In genomic region chr20:61343934-61344333, GRCh38 we compare ENCODE assay signal across 21 cellular contexts.
DNase-seq lines count a peak whose midpoint lies in the region; ATAC-seq and TF ChIP-seq lines count a peak whose summit lies in the region.
"Had no signal": no experiment of that assay in that cellular context is flagged by ENCODE, and none has a peak within 500 bp of the region (broad histone marks: within the 10 kb centered on the region; RNA-seq: fewer than 3 reads in every experiment).

No MANE protein-coding gene starts in this region.

- POLR2A ChIA-PET in CD4-positive, alpha-beta T cell (lab: Charles Lee), result no interaction called here

- 64 to 77% (median 72%) methylated on average over 9 of the region's 9 CpGs for WGBS in heart left ventricle, 4 donors

- ATAC-seq in heart left ventricle, result no peak
- no peak for ATAC-seq in CD4-positive, alpha-beta T cell (ENCODE audit: poor library complexity)
- ATAC-seq in GM18909 (IDR thresholded peaks at IDR 0.05; ENCODE audit: poor library complexity, unreplicated experiment), result no peak
- no peak for ATAC-seq in HG02798 (IDR thresholded peaks at IDR 0.05; ENCODE audit: poor library complexity, unreplicated experiment)
- ATAC-seq: HCT116 had no signal

- no peaks in the 10 kb centered on the region for H3K9me3 ChIP-seq in heart left ventricle
- peaks cover 2% of the 10 kb centered on the region for H3K9me3 ChIP-seq in osteoblast (ENCODE audit: low read depth, low read length)
- H3K9me3 ChIP-seq in CD4-positive, alpha-beta T cell (ENCODE audit: control insufficient read depth, low read length), result no peaks in the 10 kb centered on the region

- peaks cover 12% of the 10 kb centered on the region for H3K27me3 Mint-ChIP-seq in chondrocyte (ENCODE audit: low read depth)
- H3K27me3 Mint-ChIP-seq in CD4-positive, alpha-beta T cell, result peaks cover 5% of the 10 kb centered on the region

- H4K20me1 ChIP-seq in osteoblast (ENCODE audit: insufficient read depth, low read length), result no peaks in the 10 kb centered on the region

- no peaks in the 10 kb centered on the region for H3K9me3 Mint-ChIP-seq in chondrocyte (ENCODE audit: low read depth)
- H3K9me3 Mint-ChIP-seq in CD4-positive, alpha-beta T cell, result peaks cover 2% of the 10 kb centered on the region

- H3K36me3 ChIP-seq in heart left ventricle (no peaks in the 10 kb centered on the region), osteoblast (ENCODE audit: insufficient read depth, low read length) (no peaks in the 10 kb centered on the region)
- H3K36me3 ChIP-seq: BE2C had no signal

- H3K4me2 ChIP-seq in osteoblast (ENCODE audit: insufficient read depth, low read length), result no peak overlapping the region

- H3K27ac ChIP-seq in heart left ventricle (no peak overlapping the region), osteoblast (ENCODE audit: low read depth, low read length) (no peak overlapping the region)
- no peak overlapping the region for H3K27ac ChIP-seq in CD4-positive, alpha-beta T cell (ENCODE audit: low read depth, low read length)
- H3K27ac ChIP-seq: 22Rv1, C4-2B, GM23248 had no signal

- intact Hi-C loops in cardiac septum (cut with DNase I) (no loop called here), heart left ventricle (cut with DNase I) (no loop called here)
- intact Hi-C loops in CD4-positive, alpha-beta T cell (cut with DNase I, micrococcal nuclease), result no loop called here

- TF ChIP-seq CTCF in heart left ventricle (IDR thresholded peaks at IDR 0.05), result no peak
- TF ChIP-seq CTCF in chondrocyte (IDR thresholded peaks at IDR 0.05), result no peak
- no peak for TF ChIP-seq CTCF in osteoblast (IDR thresholded peaks at IDR 0.05; ENCODE audit: extremely low read depth, low read depth, low read length)
- no peak for TF ChIP-seq CTCF in CD4-positive, alpha-beta T cell (IDR thresholded peaks at IDR 0.05)

- no peak overlapping the region for H3K4me3 Mint-ChIP-seq in chondrocyte (ENCODE audit: unreplicated experiment)
- no peak overlapping the region for H3K4me3 Mint-ChIP-seq in CD4-positive, alpha-beta T cell
- H3K4me3 Mint-ChIP-seq: CD4-positive, alpha-beta memory T cell; H9; HFFc6 had no signal

- H3K27me3 ChIP-seq in heart left ventricle, result peaks cover 0 to 38% (median 4%) of the 10 kb centered on the region in 9 donors
- no peaks in the 10 kb centered on the region for H3K27me3 ChIP-seq in osteoblast (ENCODE audit: insufficient read depth, low read length)
- H3K27me3 ChIP-seq in CD4-positive, alpha-beta T cell (ENCODE audit: control insufficient read depth, insufficient read depth, low read length), result no peaks in the 10 kb centered on the region
- H3K27me3 ChIP-seq: BE2C had no signal

- no peaks in the 10 kb centered on the region for H3K4me1 ChIP-seq in heart left ventricle
- no peaks in the 10 kb centered on the region for H3K4me1 ChIP-seq in osteoblast (ENCODE audit: insufficient read depth, low read length)
- H3K4me1 ChIP-seq: BE2C had no signal

- H3K27ac Mint-ChIP-seq in chondrocyte (ENCODE audit: unreplicated experiment), result no peak overlapping the region
- H3K27ac Mint-ChIP-seq in CD4-positive, alpha-beta T cell, result no peak overlapping the region
- H3K27ac Mint-ChIP-seq: CD4-positive, alpha-beta memory T cell; H9; HFFc6 had no signal

- H3K4me1 Mint-ChIP-seq in chondrocyte (ENCODE audit: low read depth), result no peaks in the 10 kb centered on the region
- H3K4me1 Mint-ChIP-seq in CD4-positive, alpha-beta T cell (ENCODE audit: low read depth), result no peaks in the 10 kb centered on the region
- H3K4me1 Mint-ChIP-seq: CD4-positive, alpha-beta memory T cell had no signal

- DNase-seq in cardiac septum (ENCODE audit: low spot score), result peak; percentile 41
- no peak for DNase-seq in heart left ventricle
- DNase-seq in chondrocyte (ENCODE audit: low spot score), result peak; percentile 52
- peak; percentile 39 for DNase-seq in osteoblast (ENCODE audit: insufficient read length, low spot score, missing footprints)
- no peak for DNase-seq in CD4-positive, alpha-beta T cell
- no peak for DNase-seq in AML-193 (lab: John Stamatoyannopoulos, UW)
- DNase-seq: BE2C; Calu3; CD4-positive, alpha-beta memory T cell; COR-L47; DMS53; DMS79 treated with DMSO at 0.1 percent for 48 hours; GF-D8; GM23248; H9; HFFc6 had no signal

- H2AFZ ChIP-seq in osteoblast (ENCODE audit: low read length), result no peak overlapping the region
- H2AFZ ChIP-seq: GM23248 had no signal

- CTCF ChIA-PET in CD4-positive, alpha-beta T cell (lab: Charles Lee), result no interaction called here

- H3K36me3 Mint-ChIP-seq in chondrocyte (ENCODE audit: low read depth), result no peaks in the 10 kb centered on the region
- no peaks in the 10 kb centered on the region for H3K36me3 Mint-ChIP-seq in CD4-positive, alpha-beta T cell (ENCODE audit: low read depth)
- H3K36me3 Mint-ChIP-seq: CD4-positive, alpha-beta memory T cell had no signal

- TF ChIP-seq POLR2A in heart left ventricle (IDR thresholded peaks at IDR 0.05), result no peak

- no peak overlapping the region for H3K4me3 ChIP-seq in heart left ventricle
- H3K4me3 ChIP-seq in osteoblast (ENCODE audit: insufficient read depth, low read length), result no peak overlapping the region
- H3K4me3 ChIP-seq: GM23248 had no signal

- no peaks in the 10 kb centered on the region for H3K79me2 ChIP-seq in osteoblast (ENCODE audit: insufficient read depth, low read length)

Comparison
In these comparisons a context has a peak if more than half of its experiments do, and no peak if none do; other contexts are left out.
1. DNase-seq: peak in cardiac septum (single experiment), chondrocyte (single experiment) and osteoblast (single experiment); none in heart left ventricle (0 of 5), CD4-positive, alpha-beta T cell (0 of 10) and AML-193 (0 of 2).